In genomic region chr5:141605523-141606277, GRCh38 we compare ENCODE assay signal across 8 cellular contexts. TPM values are rescaled to one million over a fixed set of nuclear protein-coding genes. Genes with fewer than 3 reads are reported as not detected.
DNase-seq lines count a peak whose midpoint lies in the region; ATAC-seq and TF ChIP-seq lines count a peak whose summit lies in the region.

No MANE protein-coding gene starts in this region.

- H3K9me3 Mint-ChIP-seq in CD8-positive, alpha-beta memory T cell: no peaks in the 10 kb centered on the region

- peak; percentile 54 to 88 (median 85) for DNase-seq in CD8-positive, alpha-beta memory T cell
- peak; percentile 43 to 61 for DNase-seq in activated CD4-positive, alpha-beta T cell treated with anti-CD3 and anti-CD28 coated beads, Interleukin-2, amount 50 U/mL, for 48 hours
- DNase-seq in erythroblast (lab: John Stamatoyannopoulos, UW) (peak; percentile 75 to 87), DMS79 (lab: John Stamatoyannopoulos, UW) (no peak), NCI-H510A (lab: John Stamatoyannopoulos, UW) (no peak)

- peaks cover 90% of the 10 kb centered on the region for H3K4me1 ChIP-seq in CD8-positive, alpha-beta memory T cell (ENCODE audit: insufficient read depth, low read length)

- H3K36me3 ChIP-seq in CD8-positive, alpha-beta memory T cell (ENCODE audit: insufficient read depth, low read length): no peaks in the 10 kb centered on the region
- H3K36me3 ChIP-seq in KOPT-K1 (ENCODE audit: insufficient read depth, low read length): peaks cover 4% of the 10 kb centered on the region; the same call in 1 of the 2 replicates

- peak overlapping the region; percentile 66 to 82 (median 77) for H3K4me3 Mint-ChIP-seq in CD8-positive, alpha-beta memory T cell

- H3K27me3 Mint-ChIP-seq in CD8-positive, alpha-beta memory T cell: no peaks in the 10 kb centered on the region

- peak; percentile 96 for ATAC-seq in GM21529 (IDR thresholded peaks at IDR 0.05; ENCODE audit: unreplicated experiment)

- peaks cover 89 to 96% (median 96%) of the 10 kb centered on the region in 3 donors for H3K4me1 Mint-ChIP-seq in CD8-positive, alpha-beta memory T cell

- H3K9me3 ChIP-seq in CD8-positive, alpha-beta memory T cell (ENCODE audit: low read length): no peaks in the 10 kb centered on the region
- no peaks in the 10 kb centered on the region for H3K9me3 ChIP-seq in KOPT-K1 (ENCODE audit: insufficient read depth, low read length, poor library complexity, severe bottlenecking)

- POLR2A ChIA-PET in CD8-positive, alpha-beta memory T cell (lab: Charles Lee): interaction anchor here (0.7 to 6.3 kb wide), 3 partner anchors 9 to 14 kb away, joined by 4 to 70 read pairs (median 7); partner anchors contain the start of gene DIAPH1

- peak overlapping the region; percentile 67 for H3K27ac ChIP-seq in CD8-positive, alpha-beta memory T cell (ENCODE audit: low read depth, low read length)
- H3K27ac ChIP-seq in KOPT-K1 (ENCODE audit: low read depth, low read length, poor library complexity, severe bottlenecking) (peak overlapping the region; percentile 98), skin epidermis (peak overlapping the region in 20 of 21 experiments; percentile 27 to 86 (median 76))

- peak overlapping the region; percentile 33 for H3K4me3 ChIP-seq in CD8-positive, alpha-beta memory T cell (ENCODE audit: low read length)
- no peak overlapping the region for H3K4me3 ChIP-seq in skin epidermis

- H3K27me3 ChIP-seq in CD8-positive, alpha-beta memory T cell (ENCODE audit: insufficient read depth, low read length, poor library complexity, severe bottlenecking): no peaks in the 10 kb centered on the region

- peak overlapping the region; percentile 77 to 99 (median 92) for H3K27ac Mint-ChIP-seq in CD8-positive, alpha-beta memory T cell

- CTCF ChIA-PET in CD8-positive, alpha-beta memory T cell (lab: Charles Lee): interaction anchor here (1.8 to 14.7 kb wide), 4 partner anchors 11 to 31 kb away, joined by 4 to 175 read pairs (median 30); partner anchors contain the start of genes DIAPH1, HDAC3 and RELL2

- no peak for TF ChIP-seq POLR2A in erythroblast (IDR thresholded peaks at IDR 0.05; ENCODE audit: low read length)

- H3K36me3 Mint-ChIP-seq in CD8-positive, alpha-beta memory T cell: peaks cover 0 to 11% (median 9%) of the 10 kb centered on the region in 3 donors

RNA-seq across cellular contexts. Expression of gene DIAPH1, which starts 13.1 kb away (rescaled TPM):
- total RNA-seq in CD8-positive, alpha-beta memory T cell: 100 to 1,000 TPM; 212 to 217 TPM
- 151 TPM for polyA plus RNA-seq in CD8-positive, alpha-beta memory T cell

RNA-seq across cellular contexts. Expression of gene HDAC3, which starts 30.9 kb away (rescaled TPM):
- 10 to 100 TPM; 74.8 to 78.6 TPM for total RNA-seq in CD8-positive, alpha-beta memory T cell
- 92.8 TPM for polyA plus RNA-seq in CD8-positive, alpha-beta memory T cell

RNA-seq across cellular contexts. Expression of gene RELL2, which starts 31.1 kb away (rescaled TPM):
- 10 to 100 TPM; 24.8 to 26.2 TPM for total RNA-seq in CD8-positive, alpha-beta memory T cell
- polyA plus RNA-seq in CD8-positive, alpha-beta memory T cell: 3.7 TPM

RNA-seq across cellular contexts. Expression of gene FCHSD1, which starts 45.5 kb away (rescaled TPM):
- 10 to 100 TPM; 31.1 to 33.7 TPM for total RNA-seq in CD8-positive, alpha-beta memory T cell
- 14.6 TPM for polyA plus RNA-seq in CD8-positive, alpha-beta memory T cell

Comparison
In these comparisons a context has a peak if more than half of its experiments do, and no peak if none do; other contexts are left out.
1. DNase-seq: peak in CD8-positive, alpha-beta memory T cell (5 of 5), activated CD4-positive, alpha-beta T cell treated with anti-CD3 and anti-CD28 coated beads, Interleukin-2, amount 50 U/mL, for 48 hours (2 of 2) and erythroblast (2 of 2); none in DMS79 (single experiment) and NCI-H510A (single experiment).
2. Peak in every context shown above with its lines, with median percentiles within 50 percentile points of each other: H3K27ac ChIP-seq.